17 cellular contexts compared by ENCODE assay signal in genomic region chr5:148209151-148209550, GRCh38. TPM values are rescaled to one million over a fixed set of nuclear protein-coding genes. Genes with fewer than 3 reads are reported as not detected.
"Had no signal": no experiment of that assay in that cellular context is flagged by ENCODE, and none has a peak within 500 bp of the region (broad histone marks: within the 10 kb centered on the region; RNA-seq: fewer than 3 reads in every experiment).

No MANE protein-coding gene starts in this region.

- H3K36me3 Mint-ChIP-seq: neural progenitor cell had no signal

- H3K4me3 Mint-ChIP-seq: neural progenitor cell had no signal

- H3K27ac Mint-ChIP-seq: activated T-helper 2 cell treated with anti-CD3 and anti-CD28 coated beads, Interferon-gamma antibody, Interleukin-2, Interleukin-4, amounts not matched to agents 10 μg/mL and 5 μg/mL and 100 μg/mL, durations not matched to agents 14 hours and 24 hours and 36 hours; neural progenitor cell had no signal

- DNase-seq: activated CD4-positive, alpha-beta T cell treated with anti-CD3 and anti-CD28 coated beads, Interleukin-2, amount 50 U/mL, for 1 hour; activated CD4-positive, CD25-positive, alpha-beta regulatory T cell; activated naive CD4-positive, alpha-beta T cell treated with anti-CD3 and anti-CD28 coated beads, Interleukin-2, amount 50 U/mL, for 16 hours; body of pancreas; central memory CD4-positive, alpha-beta T cell; effector CD8-positive, alpha-beta T cell; hippocampal formation; lower lobe of right lung; midbrain; pancreas; stimulated activated CD4-positive, alpha-beta T cell treated with anti-CD3 and anti-CD28 coated beads, Interleukin-4, amount 100 ng/mL, for 4 hours; thyroid gland; uterus had no signal

- H3K4me1 Mint-ChIP-seq: neural progenitor cell had no signal

- H3K9me3 Mint-ChIP-seq: activated T-helper 2 cell treated with anti-CD3 and anti-CD28 coated beads, Interferon-gamma antibody, Interleukin-2, Interleukin-4, amounts not matched to agents 10 μg/mL and 5 μg/mL and 100 μg/mL, durations not matched to agents 14 hours and 24 hours and 36 hours; neural progenitor cell had no signal

- ATAC-seq: body of pancreas, lower lobe of right lung had no signal

RNA-seq across cellular contexts. Expression of gene SPINK6, which starts 6.3 kb away (rescaled TPM):
- total RNA-seq: activated T-helper 2 cell treated with anti-CD3 and anti-CD28 coated beads, Interferon-gamma antibody, Interleukin-2, Interleukin-4, amounts not matched to agents 10 μg/mL and 5 μg/mL and 100 μg/mL, durations not matched to agents 14 hours and 24 hours and 36 hours; body of pancreas; lower lobe of right lung; pancreas; renal cortical epithelial cell; skeletal muscle tissue; thyroid gland; uterus had no signal

RNA-seq across cellular contexts. Expression of gene MARCOL, which starts 29.2 kb away (rescaled TPM):
- total RNA-seq: activated T-helper 2 cell treated with anti-CD3 and anti-CD28 coated beads, Interferon-gamma antibody, Interleukin-2, Interleukin-4, amounts not matched to agents 10 μg/mL and 5 μg/mL and 100 μg/mL, durations not matched to agents 14 hours and 24 hours and 36 hours; body of pancreas; lower lobe of right lung; pancreas; renal cortical epithelial cell; skeletal muscle tissue; thyroid gland; uterus had no signal

RNA-seq across cellular contexts. Expression of gene SPINK14, which starts 40.8 kb away (rescaled TPM):
- total RNA-seq: activated T-helper 2 cell treated with anti-CD3 and anti-CD28 coated beads, Interferon-gamma antibody, Interleukin-2, Interleukin-4, amounts not matched to agents 10 μg/mL and 5 μg/mL and 100 μg/mL, durations not matched to agents 14 hours and 24 hours and 36 hours; body of pancreas; lower lobe of right lung; pancreas; renal cortical epithelial cell; skeletal muscle tissue; thyroid gland; uterus had no signal

RNA-seq across cellular contexts. Expression of gene SPINK13, which starts 59.4 kb away (rescaled TPM):
- total RNA-seq: activated T-helper 2 cell treated with anti-CD3 and anti-CD28 coated beads, Interferon-gamma antibody, Interleukin-2, Interleukin-4, amounts not matched to agents 10 μg/mL and 5 μg/mL and 100 μg/mL, durations not matched to agents 14 hours and 24 hours and 36 hours; lower lobe of right lung; pancreas; skeletal muscle tissue; thyroid gland had no signal
